ENCODE assay signal across 9 cellular contexts in the genomic region with DNA sequence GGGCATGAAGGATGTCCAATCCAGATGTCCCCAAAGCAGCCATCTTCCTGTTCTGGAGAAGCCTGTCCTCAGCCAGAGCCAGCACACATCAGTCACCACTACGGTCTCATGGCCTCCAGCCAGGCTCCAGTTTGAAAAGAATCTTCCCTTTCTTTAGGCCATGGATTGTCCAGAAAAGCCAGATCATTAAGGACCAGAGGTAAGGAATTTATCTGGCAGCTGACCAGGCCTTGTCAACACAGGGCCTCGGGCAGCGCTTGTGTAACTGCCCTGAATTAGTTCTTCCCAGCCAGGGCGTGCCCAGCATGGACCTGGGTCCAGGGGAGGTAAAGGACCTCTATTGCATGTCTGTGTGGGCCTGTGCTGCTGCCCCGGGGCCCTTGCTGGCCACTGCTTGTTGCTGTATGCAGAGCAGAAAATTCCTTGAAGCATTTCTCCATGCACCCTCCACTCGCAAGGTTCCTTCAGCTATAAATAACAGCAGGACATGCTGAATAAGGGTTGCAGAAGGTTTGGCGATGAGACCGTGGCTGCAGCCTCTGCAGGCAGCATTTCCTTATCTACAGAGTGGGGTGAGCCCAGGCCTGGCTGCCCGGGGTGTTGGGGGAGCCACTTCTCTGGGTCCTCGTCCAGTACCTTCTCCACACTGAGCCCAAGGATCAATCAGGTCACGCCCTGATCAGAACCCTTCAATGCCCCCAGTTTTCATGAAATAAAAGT. TPM values are rescaled to one million over a fixed set of nuclear protein-coding genes. Genes with fewer than 3 reads are reported as not detected.
DNase-seq lines count a peak whose midpoint lies in the region; ATAC-seq and TF ChIP-seq lines count a peak whose summit lies in the region.
"Had no signal": no experiment of that assay in that cellular context is flagged by ENCODE, and none has a peak within 500 bp of the region (broad histone marks: within the 10 kb centered on the region; RNA-seq: fewer than 3 reads in every experiment).

No MANE protein-coding gene starts in this region.

- CTCF ChIA-PET in Calu3 (lab: Charles Lee): no interaction called here

- no peak for TF ChIP-seq CTCF in Calu3 (IDR thresholded peaks at IDR 0.05; ENCODE audit: unreplicated experiment)

- no peak overlapping the region for H3K4me3 Mint-ChIP-seq in Calu3 (ENCODE audit: low read depth, unreplicated experiment)
- no peak overlapping the region for H3K4me3 Mint-ChIP-seq in T-helper 2 cell treated with Interferon-gamma antibody and Interleukin-4, amounts not matched to agents 5 μg/mL and 100 μg/mL, for 36 hours
- H3K4me3 Mint-ChIP-seq: T-helper 1 cell treated with Interleukin-12 subunit alpha and Interleukin-12 subunit beta and Interleukin-4 antibody, amounts not matched to agents 30 μg/mL and 1 μg/mL, for 36 hours had no signal

- H3K4me1 Mint-ChIP-seq in Calu3 (ENCODE audit: low read depth, unreplicated experiment): peaks cover 50% of the 10 kb centered on the region
- H3K4me1 Mint-ChIP-seq in T-helper 2 cell treated with Interferon-gamma antibody and Interleukin-4, amounts not matched to agents 5 μg/mL and 100 μg/mL, for 36 hours (ENCODE audit: low read depth): peaks cover 3% of the 10 kb centered on the region

- intact Hi-C loops in Calu3 (cut with micrococcal nuclease; ENCODE audit: unreplicated experiment): no loop called here

- peak; percentile 51 for DNase-seq in Calu3
- DNase-seq in T1000 (lab: John Stamatoyannopoulos, UW): peak; percentile 96
- DNase-seq in globus pallidus (ENCODE audit: low spot score): peak; percentile 25
- peak; percentile 37 for DNase-seq in pons (ENCODE audit: low spot score)
- DNase-seq in GF-D8 (lab: John Stamatoyannopoulos, UW): no peak
- no peak for DNase-seq in NCI-H1092 treated with DMSO at 0.1 percent for 48 hours (lab: John Stamatoyannopoulos, UW)
- no peak for DNase-seq in T-helper 2 cell treated with Interferon-gamma antibody and Interleukin-4, amounts not matched to agents 5 μg/mL and 100 μg/mL, for 36 hours (ENCODE audit: low spot score)

- peaks cover 20% of the 10 kb centered on the region for H3K36me3 Mint-ChIP-seq in Calu3 (ENCODE audit: insufficient read depth, unreplicated experiment)
- no peaks in the 10 kb centered on the region for H3K36me3 Mint-ChIP-seq in T-helper 2 cell treated with Interferon-gamma antibody and Interleukin-4, amounts not matched to agents 5 μg/mL and 100 μg/mL, for 36 hours (ENCODE audit: low read depth)

- no peak for ATAC-seq in HG03521 (IDR thresholded peaks at IDR 0.05; ENCODE audit: unreplicated experiment)

- BruUV-seq in Calu3 (replicated peaks; lab: Mats Ljungman, UMichigan): no TSS peak

- no peaks in the 10 kb centered on the region for H3K9me3 Mint-ChIP-seq in Calu3 (ENCODE audit: low read depth, unreplicated experiment)
- no peaks in the 10 kb centered on the region for H3K9me3 Mint-ChIP-seq in T-helper 2 cell treated with Interferon-gamma antibody and Interleukin-4, amounts not matched to agents 5 μg/mL and 100 μg/mL, for 36 hours
- H3K9me3 Mint-ChIP-seq: T-helper 1 cell treated with Interleukin-12 subunit alpha and Interleukin-12 subunit beta and Interleukin-4 antibody, amounts not matched to agents 30 μg/mL and 1 μg/mL, for 36 hours had no signal

- H3K27ac Mint-ChIP-seq in Calu3 (ENCODE audit: unreplicated experiment): no peak overlapping the region
- H3K27ac Mint-ChIP-seq in T-helper 2 cell treated with Interferon-gamma antibody and Interleukin-4, amounts not matched to agents 5 μg/mL and 100 μg/mL, for 36 hours: no peak overlapping the region
- H3K27ac Mint-ChIP-seq: T-helper 1 cell treated with Interleukin-12 subunit alpha and Interleukin-12 subunit beta and Interleukin-4 antibody, amounts not matched to agents 30 μg/mL and 1 μg/mL, for 36 hours had no signal

- no peaks in the 10 kb centered on the region for H3K27me3 Mint-ChIP-seq in Calu3 (ENCODE audit: unreplicated experiment)
- H3K27me3 Mint-ChIP-seq in T-helper 2 cell treated with Interferon-gamma antibody and Interleukin-4, amounts not matched to agents 5 μg/mL and 100 μg/mL, for 36 hours (ENCODE audit: low read depth): peaks cover 6% of the 10 kb centered on the region

RNA-seq across cellular contexts. Expression of gene VPS37B, which starts 21.7 kb away (rescaled TPM):
- total RNA-seq in Calu3 (2022): 104 and 118 TPM in 2 replicates

RNA-seq across cellular contexts. Expression of gene ABCB9, which starts 48.6 kb away (rescaled TPM):
- 25.6 and 26.5 TPM in 2 replicates for total RNA-seq in Calu3 (2022)

RNA-seq across cellular contexts. Expression of gene OGFOD2, which starts 57.4 kb away (rescaled TPM):
- total RNA-seq in Calu3 (2022): 21.5 and 22.8 TPM in 2 replicates

Comparison
In these comparisons a context has a peak if more than half of its experiments do, and no peak if none do; other contexts are left out.
1. DNase-seq: peak in Calu3 (single experiment), T1000 (single experiment), globus pallidus (single experiment) and pons (single experiment); none in GF-D8 (single experiment), NCI-H1092 treated with DMSO at 0.1 percent for 48 hours (single experiment) and T-helper 2 cell treated with Interferon-gamma antibody and Interleukin-4, amounts not matched to agents 5 μg/mL and 100 μg/mL, for 36 hours (single experiment).